ENCODE assay signal across 18 cellular contexts in genomic region chr5:153209016-153209415, GRCh38.
DNase-seq lines count a peak whose midpoint lies in the region; ATAC-seq and TF ChIP-seq lines count a peak whose summit lies in the region.
"Had no signal": no experiment of that assay in that cellular context is flagged by ENCODE, and none has a peak within 500 bp of the region (broad histone marks: within the 10 kb centered on the region; RNA-seq: fewer than 3 reads in every experiment).

No MANE protein-coding gene starts in this region.

- POLR2A ChIA-PET in CD8-positive, alpha-beta memory T cell (lab: Charles Lee) = no interaction called here

- TF ChIP-seq CTCF in AG10803 (conservative IDR thresholded peaks at IDR 0.05; ENCODE audit: low read length) (no peak), fibroblast of pulmonary artery (IDR thresholded peaks at IDR 0.05; ENCODE audit: low read length, missing control alignments) (no peak), testis (IDR thresholded peaks at IDR 0.05) (no peak)

- H3K9me3 Mint-ChIP-seq in CD8-positive, alpha-beta memory T cell = peaks cover 0 to 9% (median 3%) of the 10 kb centered on the region in 5 donors

- H3K36me3 Mint-ChIP-seq in CD8-positive, alpha-beta memory T cell = no peaks in the 10 kb centered on the region
- H3K36me3 Mint-ChIP-seq: CD8-positive, alpha-beta T cell had no signal

- no peaks in the 10 kb centered on the region for H3K36me3 ChIP-seq in testis (ENCODE audit: low read depth, missing control alignments)
- no peaks in the 10 kb centered on the region for H3K36me3 ChIP-seq in CD8-positive, alpha-beta memory T cell (ENCODE audit: insufficient read depth, low read length)
- H3K36me3 ChIP-seq: BLaER1 treated with 17β-estradiol and CSF1 and Interleukin-3, amounts not matched to agents 10 nM and 100 nM had no signal

- H3K27ac ChIP-seq in testis = no peak overlapping the region
- H3K27ac ChIP-seq in CD8-positive, alpha-beta memory T cell (ENCODE audit: low read depth, low read length) = no peak overlapping the region
- H3K27ac ChIP-seq: BLaER1 treated with 17β-estradiol and CSF1 and Interleukin-3, amounts not matched to agents 10 nM and 100 nM had no signal

- TF ChIP-seq POLR2A in testis (IDR thresholded peaks at IDR 0.05) = no peak

- H3K9me3 ChIP-seq in testis = no peaks in the 10 kb centered on the region
- H3K9me3 ChIP-seq in CD8-positive, alpha-beta memory T cell (ENCODE audit: low read length) = no peaks in the 10 kb centered on the region
- H3K9me3 ChIP-seq: BLaER1 treated with 17β-estradiol and CSF1 and Interleukin-3, amounts not matched to agents 10 nM and 100 nM; Caco-2 had no signal

- 91 to 92% methylated on average over 3 of the region's 3 CpGs for WGBS in testis, 2 donors

- no peaks in the 10 kb centered on the region for H3K4me1 ChIP-seq in testis
- no peaks in the 10 kb centered on the region for H3K4me1 ChIP-seq in CD8-positive, alpha-beta memory T cell (ENCODE audit: insufficient read depth, low read length)
- H3K4me1 ChIP-seq: BLaER1 treated with 17β-estradiol and CSF1 and Interleukin-3, amounts not matched to agents 10 nM and 100 nM; Caco-2 had no signal

- ATAC-seq in GM19023 (IDR thresholded peaks at IDR 0.05; ENCODE audit: unreplicated experiment) = no peak
- ATAC-seq: CD8-positive, alpha-beta T cell had no signal

- no peaks in the 10 kb centered on the region for H3K27me3 ChIP-seq in testis
- no peaks in the 10 kb centered on the region for H3K27me3 ChIP-seq in CD8-positive, alpha-beta memory T cell (ENCODE audit: insufficient read depth, low read length, poor library complexity, severe bottlenecking)
- H3K27me3 ChIP-seq: BLaER1 treated with 17β-estradiol and CSF1 and Interleukin-3, amounts not matched to agents 10 nM and 100 nM had no signal

- CTCF ChIA-PET in CD8-positive, alpha-beta memory T cell (lab: Charles Lee) = no interaction called here

- H3K4me3 ChIP-seq in AG10803 (ENCODE audit: low read length) (no peak overlapping the region), fibroblast of pulmonary artery (replicated peaks; ENCODE audit: low read depth, low read length) (no peak overlapping the region), testis (no peak overlapping the region)
- no peak overlapping the region for H3K4me3 ChIP-seq in CD8-positive, alpha-beta memory T cell (ENCODE audit: low read length)
- H3K4me3 ChIP-seq: BLaER1 treated with 17β-estradiol and CSF1 and Interleukin-3, amounts not matched to agents 10 nM and 100 nM had no signal

- no peak overlapping the region for H3K4me3 Mint-ChIP-seq in CD8-positive, alpha-beta memory T cell
- H3K4me3 Mint-ChIP-seq: B cell; CD8-positive, alpha-beta T cell had no signal

- intact Hi-C loops in testis (cut with DNase I; ENCODE audit: low total_unique reads) = no loop called here

- peak; percentile 13 for DNase-seq in AG10803 (ENCODE audit: low read depth)
- peak; percentile 41 for DNase-seq in HS-5 (ENCODE audit: low read depth)
- DNase-seq in amniotic epithelial cell (ENCODE audit: low read depth) = peak; percentile 6
- peak; percentile 25 for DNase-seq in fibroblast of pulmonary artery (ENCODE audit: low read depth)
- DNase-seq in testis = no peak
- no peak for DNase-seq in ureter (ENCODE audit: low spot score)
- DNase-seq in CD8-positive, alpha-beta memory T cell = no peak
- DNase-seq: 8988T; Caco-2; CD8-positive, alpha-beta T cell; DMS153; DMS79; GDM1; GOT3; H7 had no signal

- H3K27ac Mint-ChIP-seq in CD8-positive, alpha-beta memory T cell = no peak overlapping the region
- H3K27ac Mint-ChIP-seq: B cell; CD8-positive, alpha-beta T cell had no signal

- H3K27me3 Mint-ChIP-seq in CD8-positive, alpha-beta memory T cell = peaks cover 0 to 1% of the 10 kb centered on the region in 2 donors
- H3K27me3 Mint-ChIP-seq: B cell had no signal

- no peaks in the 10 kb centered on the region for H3K4me1 Mint-ChIP-seq in CD8-positive, alpha-beta memory T cell
- H3K4me1 Mint-ChIP-seq: B cell had no signal

Comparison
In these comparisons a context has a peak if more than half of its experiments do, and no peak if none do; other contexts are left out.
1. DNase-seq: peak in AG10803 (single experiment), HS-5 (single experiment), amniotic epithelial cell (single experiment) and fibroblast of pulmonary artery (single experiment); none in testis (single experiment), ureter (single experiment) and CD8-positive, alpha-beta memory T cell (0 of 5).